In the genomic region with DNA sequence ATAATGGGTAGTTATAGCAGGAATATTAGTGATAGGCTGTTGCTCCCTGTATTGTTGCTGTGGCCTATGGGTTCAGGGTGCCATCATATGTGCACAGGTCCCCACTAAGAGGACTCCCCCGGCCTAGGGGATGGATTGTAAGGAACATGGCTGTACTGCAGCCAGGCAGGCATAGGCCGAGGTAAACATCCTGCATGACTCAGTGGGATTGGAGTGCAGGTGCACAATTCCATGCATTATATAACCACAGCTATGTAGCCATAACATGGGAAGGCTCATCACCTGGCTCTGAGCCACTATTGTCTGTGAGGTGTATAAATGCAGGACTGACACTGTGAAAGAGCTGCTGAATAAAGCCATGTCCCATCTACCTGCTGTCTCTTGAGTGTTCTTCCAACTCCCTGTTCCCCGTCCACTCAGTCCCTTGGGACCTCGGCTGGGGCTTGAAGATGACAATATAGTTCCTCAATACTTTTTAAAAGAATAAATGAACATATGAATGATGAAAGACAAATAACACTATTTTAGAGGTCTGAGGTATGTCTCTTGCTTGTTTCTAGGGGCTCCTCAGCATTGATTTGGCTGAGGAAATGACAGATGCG, we compare ENCODE assay signal across 21 cellular contexts.
"Had no signal": no experiment of that assay in that cellular context is flagged by ENCODE, and none has a peak within 500 bp of the region (broad histone marks: within the 10 kb centered on the region; RNA-seq: fewer than 3 reads in every experiment).

No MANE protein-coding gene starts in this region.

- H3K4me1 ChIP-seq: SJCRH30 had no signal

- H3K27me3 ChIP-seq: SJCRH30 had no signal

- H3K9me3 ChIP-seq: SJCRH30 had no signal

- H3K36me3 ChIP-seq: SJCRH30 had no signal

- H3K4me3 ChIP-seq: SJCRH30 had no signal

- ATAC-seq: HepG2, Panc1, PC-3, Right ventricle myocardium inferior, SK-N-SH treated with all-trans-retinoic acid at 6 μM for 48 hours had no signal

- DNase-seq: IMR-90, KG1, MM.1S, NCI-H1092 treated with DMSO at 0.1 percent for 48 hours, NCI-H1436, NCI-H187, NCI-H2029, NCI-H2081 treated with DMSO at 0.1 percent for 48 hours, NCI-H2171, NCI-H2227 treated with DMSO at 0.1 percent for 48 hours, NCI-H524, NCI-H526 treated with DMSO at 0.1 percent for 48 hours, NCI-H748 treated with DMSO at 0.1 percent for 48 hours, PC-3, SHP77 treated with DMSO at 0.1 percent for 48 hours, SJCRH30 had no signal

- H3K27ac ChIP-seq: RWPE1, SJCRH30 had no signal
